ENCODE assay signal across 1 cellular context in the genomic region with DNA sequence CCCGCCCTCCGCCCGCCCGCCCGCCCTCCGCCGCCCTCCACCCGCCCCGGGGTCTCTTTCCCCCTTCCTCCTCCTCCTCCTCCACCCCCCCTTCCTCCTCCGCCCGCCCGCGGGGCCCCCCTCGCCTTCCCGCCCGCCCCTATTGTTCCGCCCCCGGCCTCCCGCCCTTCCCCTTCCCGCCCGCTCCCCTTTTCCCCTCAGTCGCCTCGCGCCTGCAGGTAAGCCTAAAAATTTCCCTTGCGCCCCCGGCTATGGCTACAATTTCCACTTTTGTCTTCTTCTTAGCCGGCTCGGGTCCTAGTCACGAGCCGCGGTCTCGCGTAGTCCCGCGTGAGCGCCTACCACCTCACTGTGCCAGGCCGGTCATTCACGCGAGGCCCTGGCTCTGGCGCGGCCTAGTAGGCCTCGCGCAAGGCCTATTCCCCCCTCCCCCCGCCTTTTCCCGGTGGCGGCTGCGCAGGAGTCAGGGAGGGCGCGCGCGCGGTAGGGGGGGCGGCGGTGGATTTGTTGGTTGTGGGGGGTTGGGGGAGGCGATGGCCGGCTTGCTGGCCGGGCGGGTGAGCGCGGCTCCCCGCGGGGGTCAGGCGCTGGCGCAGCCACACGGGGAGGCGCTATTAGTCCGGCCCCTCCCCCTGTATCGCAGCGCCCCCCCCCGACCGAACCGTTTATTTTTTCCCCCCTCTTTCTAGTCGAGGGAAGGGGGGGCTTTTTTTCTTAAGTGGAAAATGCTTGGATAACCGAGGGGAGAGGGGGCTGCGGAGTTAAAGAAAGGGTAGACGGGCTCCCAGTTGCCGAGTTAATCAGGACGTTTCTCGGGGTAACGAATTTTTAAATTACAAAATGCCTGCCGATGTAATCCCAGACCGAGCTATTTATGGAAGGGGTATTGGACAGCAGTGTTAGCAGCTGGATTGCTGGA.
TF ChIP-seq lines count a peak whose summit lies in the region.

No MANE protein-coding gene starts in this region.

TF ChIP-seq in HepG2, 621 proteins besides CTCF, POLR2A, EP300 and RAD21 (continued from another document and continues in another):
- TF ChIP-seq, protein P1, sequence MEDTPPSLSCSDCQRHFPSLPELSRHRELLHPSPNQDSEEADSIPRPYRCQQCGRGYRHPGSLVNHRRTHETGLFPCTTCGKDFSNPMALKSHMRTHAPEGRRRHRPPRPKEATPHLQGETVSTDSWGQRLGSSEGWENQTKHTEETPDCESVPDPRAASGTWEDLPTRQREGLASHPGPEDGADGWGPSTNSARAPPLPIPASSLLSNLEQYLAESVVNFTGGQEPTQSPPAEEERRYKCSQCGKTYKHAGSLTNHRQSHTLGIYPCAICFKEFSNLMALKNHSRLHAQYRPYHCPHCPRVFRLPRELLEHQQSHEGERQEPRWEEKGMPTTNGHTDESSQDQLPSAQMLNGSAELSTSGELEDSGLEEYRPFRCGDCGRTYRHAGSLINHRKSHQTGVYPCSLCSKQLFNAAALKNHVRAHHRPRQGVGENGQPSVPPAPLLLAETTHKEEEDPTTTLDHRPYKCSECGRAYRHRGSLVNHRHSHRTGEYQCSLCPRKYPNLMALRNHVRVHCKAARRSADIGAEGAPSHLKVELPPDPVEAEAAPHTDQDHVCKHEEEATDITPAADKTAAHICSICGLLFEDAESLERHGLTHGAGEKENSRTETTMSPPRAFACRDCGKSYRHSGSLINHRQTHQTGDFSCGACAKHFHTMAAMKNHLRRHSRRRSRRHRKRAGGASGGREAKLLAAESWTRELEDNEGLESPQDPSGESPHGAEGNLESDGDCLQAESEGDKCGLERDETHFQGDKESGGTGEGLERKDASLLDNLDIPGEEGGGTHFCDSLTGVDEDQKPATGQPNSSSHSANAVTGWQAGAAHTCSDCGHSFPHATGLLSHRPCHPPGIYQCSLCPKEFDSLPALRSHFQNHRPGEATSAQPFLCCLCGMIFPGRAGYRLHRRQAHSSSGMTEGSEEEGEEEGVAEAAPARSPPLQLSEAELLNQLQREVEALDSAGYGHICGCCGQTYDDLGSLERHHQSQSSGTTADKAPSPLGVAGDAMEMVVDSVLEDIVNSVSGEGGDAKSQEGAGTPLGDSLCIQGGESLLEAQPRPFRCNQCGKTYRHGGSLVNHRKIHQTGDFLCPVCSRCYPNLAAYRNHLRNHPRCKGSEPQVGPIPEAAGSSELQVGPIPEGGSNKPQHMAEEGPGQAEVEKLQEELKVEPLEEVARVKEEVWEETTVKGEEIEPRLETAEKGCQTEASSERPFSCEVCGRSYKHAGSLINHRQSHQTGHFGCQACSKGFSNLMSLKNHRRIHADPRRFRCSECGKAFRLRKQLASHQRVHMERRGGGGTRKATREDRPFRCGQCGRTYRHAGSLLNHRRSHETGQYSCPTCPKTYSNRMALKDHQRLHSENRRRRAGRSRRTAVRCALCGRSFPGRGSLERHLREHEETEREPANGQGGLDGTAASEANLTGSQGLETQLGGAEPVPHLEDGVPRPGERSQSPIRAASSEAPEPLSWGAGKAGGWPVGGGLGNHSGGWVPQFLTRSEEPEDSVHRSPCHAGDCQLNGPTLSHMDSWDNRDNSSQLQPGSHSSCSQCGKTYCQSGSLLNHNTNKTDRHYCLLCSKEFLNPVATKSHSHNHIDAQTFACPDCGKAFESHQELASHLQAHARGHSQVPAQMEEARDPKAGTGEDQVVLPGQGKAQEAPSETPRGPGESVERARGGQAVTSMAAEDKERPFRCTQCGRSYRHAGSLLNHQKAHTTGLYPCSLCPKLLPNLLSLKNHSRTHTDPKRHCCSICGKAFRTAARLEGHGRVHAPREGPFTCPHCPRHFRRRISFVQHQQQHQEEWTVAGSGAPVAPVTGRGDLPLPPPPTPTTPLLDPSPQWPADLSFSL (CRISPR knock-in tag; IDR thresholded peaks at IDR 0.05): no peak
- TF ChIP-seq BHLHE40 (IDR thresholded peaks at IDR 0.05; ENCODE audit: low read length): no peak
- TF ChIP-seq CENPX (CRISPR knock-in tag; IDR thresholded peaks at IDR 0.05): no peak
- TF ChIP-seq ZNF234 (CRISPR knock-in tag; conservative IDR thresholded peaks at IDR 0.05): no peak
- no peak for TF ChIP-seq PCBP1 (IDR thresholded peaks at IDR 0.05; ENCODE audit: borderline replicate concordance, low read depth, low read length)
- TF ChIP-seq CREB1 (IDR thresholded peaks at IDR 0.05): 0 out of 2 replicates have a peak, but pooled peaks have one; percentile 2
- no peak for TF ChIP-seq CREB1 (CRISPR knock-in tag; IDR thresholded peaks at IDR 0.05)
- no peak for TF ChIP-seq MATR3 (CRISPR knock-in tag; IDR thresholded peaks at IDR 0.05)
- TF ChIP-seq, protein P2, sequence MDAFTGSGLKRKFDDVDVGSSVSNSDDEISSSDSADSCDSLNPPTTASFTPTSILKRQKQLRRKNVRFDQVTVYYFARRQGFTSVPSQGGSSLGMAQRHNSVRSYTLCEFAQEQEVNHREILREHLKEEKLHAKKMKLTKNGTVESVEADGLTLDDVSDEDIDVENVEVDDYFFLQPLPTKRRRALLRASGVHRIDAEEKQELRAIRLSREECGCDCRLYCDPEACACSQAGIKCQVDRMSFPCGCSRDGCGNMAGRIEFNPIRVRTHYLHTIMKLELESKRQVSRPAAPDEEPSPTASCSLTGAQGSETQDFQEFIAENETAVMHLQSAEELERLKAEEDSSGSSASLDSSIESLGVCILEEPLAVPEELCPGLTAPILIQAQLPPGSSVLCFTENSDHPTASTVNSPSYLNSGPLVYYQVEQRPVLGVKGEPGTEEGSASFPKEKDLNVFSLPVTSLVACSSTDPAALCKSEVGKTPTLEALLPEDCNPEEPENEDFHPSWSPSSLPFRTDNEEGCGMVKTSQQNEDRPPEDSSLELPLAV (CRISPR knock-in tag; conservative IDR thresholded peaks at IDR 0.05; ENCODE audit: low read depth): no peak
- TF ChIP-seq, protein P3, sequence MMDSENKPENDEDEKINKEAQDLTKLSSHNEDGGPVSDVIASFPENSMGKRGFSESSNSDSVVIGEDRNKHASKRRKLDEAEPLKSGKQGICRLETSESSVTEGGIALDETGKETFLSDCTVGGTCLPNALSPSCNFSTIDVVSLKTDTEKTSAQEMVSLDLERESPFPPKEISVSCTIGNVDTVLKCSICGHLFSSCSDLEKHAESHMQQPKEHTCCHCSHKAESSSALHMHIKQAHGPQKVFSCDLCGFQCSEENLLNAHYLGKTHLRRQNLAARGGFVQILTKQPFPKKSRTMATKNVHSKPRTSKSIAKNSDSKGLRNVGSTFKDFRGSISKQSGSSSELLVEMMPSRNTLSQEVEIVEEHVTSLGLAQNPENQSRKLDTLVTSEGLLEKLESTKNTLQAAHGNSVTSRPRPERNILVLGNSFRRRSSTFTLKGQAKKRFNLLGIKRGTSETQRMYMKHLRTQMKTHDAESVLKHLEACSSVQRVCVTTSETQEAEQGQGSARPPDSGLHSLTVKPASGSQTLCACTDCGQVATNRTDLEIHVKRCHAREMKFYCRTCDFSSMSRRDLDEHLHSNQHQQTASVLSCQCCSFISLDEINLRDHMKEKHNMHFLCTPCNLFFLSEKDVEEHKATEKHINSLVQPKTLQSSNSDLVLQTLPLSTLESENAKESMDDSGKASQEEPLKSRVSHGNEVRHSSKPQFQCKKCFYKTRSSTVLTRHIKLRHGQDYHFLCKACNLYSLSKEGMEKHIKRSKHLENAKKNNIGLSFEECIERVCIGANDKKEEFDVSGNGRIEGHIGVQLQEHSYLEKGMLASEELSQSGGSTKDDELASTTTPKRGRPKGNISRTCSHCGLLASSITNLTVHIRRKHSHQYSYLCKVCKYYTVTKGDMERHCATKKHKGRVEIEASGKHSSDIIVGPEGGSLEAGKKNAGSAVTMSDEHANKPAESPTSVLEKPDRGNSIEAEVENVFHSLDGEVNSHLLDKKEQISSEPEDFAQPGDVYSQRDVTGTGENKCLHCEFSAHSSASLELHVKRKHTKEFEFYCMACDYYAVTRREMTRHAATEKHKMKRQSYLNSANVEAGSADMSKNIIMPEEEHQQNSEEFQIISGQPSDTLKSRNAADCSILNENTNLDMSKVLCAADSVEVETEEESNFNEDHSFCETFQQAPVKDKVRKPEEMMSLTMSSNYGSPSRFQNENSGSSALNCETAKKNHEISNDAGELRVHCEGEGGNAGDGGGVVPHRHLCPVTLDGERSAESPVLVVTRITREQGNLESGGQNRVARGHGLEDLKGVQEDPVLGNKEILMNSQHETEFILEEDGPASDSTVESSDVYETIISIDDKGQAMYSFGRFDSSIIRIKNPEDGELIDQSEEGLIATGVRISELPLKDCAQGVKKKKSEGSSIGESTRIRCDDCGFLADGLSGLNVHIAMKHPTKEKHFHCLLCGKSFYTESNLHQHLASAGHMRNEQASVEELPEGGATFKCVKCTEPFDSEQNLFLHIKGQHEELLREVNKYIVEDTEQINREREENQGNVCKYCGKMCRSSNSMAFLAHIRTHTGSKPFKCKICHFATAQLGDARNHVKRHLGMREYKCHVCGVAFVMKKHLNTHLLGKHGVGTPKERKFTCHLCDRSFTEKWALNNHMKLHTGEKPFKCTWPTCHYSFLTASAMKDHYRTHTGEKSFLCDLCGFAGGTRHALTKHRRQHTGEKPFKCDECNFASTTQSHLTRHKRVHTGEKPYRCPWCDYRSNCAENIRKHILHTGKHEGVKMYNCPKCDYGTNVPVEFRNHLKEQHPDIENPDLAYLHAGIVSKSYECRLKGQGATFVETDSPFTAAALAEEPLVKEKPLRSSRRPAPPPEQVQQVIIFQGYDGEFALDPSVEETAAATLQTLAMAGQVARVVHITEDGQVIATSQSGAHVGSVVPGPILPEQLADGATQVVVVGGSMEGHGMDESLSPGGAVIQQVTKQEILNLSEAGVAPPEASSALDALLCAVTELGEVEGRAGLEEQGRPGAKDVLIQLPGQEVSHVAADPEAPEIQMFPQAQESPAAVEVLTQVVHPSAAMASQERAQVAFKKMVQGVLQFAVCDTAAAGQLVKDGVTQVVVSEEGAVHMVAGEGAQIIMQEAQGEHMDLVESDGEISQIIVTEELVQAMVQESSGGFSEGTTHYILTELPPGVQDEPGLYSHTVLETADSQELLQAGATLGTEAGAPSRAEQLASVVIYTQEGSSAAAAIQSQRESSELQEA (CRISPR knock-in tag; IDR thresholded peaks at IDR 0.05; ENCODE audit: not compliant biosample characterization): no peak
- TF ChIP-seq, protein P4, sequence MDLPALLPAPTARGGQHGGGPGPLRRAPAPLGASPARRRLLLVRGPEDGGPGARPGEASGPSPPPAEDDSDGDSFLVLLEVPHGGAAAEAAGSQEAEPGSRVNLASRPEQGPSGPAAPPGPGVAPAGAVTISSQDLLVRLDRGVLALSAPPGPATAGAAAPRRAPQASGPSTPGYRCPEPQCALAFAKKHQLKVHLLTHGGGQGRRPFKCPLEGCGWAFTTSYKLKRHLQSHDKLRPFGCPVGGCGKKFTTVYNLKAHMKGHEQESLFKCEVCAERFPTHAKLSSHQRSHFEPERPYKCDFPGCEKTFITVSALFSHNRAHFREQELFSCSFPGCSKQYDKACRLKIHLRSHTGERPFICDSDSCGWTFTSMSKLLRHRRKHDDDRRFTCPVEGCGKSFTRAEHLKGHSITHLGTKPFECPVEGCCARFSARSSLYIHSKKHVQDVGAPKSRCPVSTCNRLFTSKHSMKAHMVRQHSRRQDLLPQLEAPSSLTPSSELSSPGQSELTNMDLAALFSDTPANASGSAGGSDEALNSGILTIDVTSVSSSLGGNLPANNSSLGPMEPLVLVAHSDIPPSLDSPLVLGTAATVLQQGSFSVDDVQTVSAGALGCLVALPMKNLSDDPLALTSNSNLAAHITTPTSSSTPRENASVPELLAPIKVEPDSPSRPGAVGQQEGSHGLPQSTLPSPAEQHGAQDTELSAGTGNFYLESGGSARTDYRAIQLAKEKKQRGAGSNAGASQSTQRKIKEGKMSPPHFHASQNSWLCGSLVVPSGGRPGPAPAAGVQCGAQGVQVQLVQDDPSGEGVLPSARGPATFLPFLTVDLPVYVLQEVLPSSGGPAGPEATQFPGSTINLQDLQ (CRISPR knock-in tag; IDR thresholded peaks at IDR 0.05): no peak
- peak; percentile 39; the same call in 1 of the 2 replicates for TF ChIP-seq ZNF329 (CRISPR knock-in tag; IDR thresholded peaks at IDR 0.05; ENCODE audit: low read depth)
- TF ChIP-seq SP1 (IDR thresholded peaks at IDR 0.05): no peak
- TF ChIP-seq SP1 (CRISPR knock-in tag; IDR thresholded peaks at IDR 0.05): peak; percentile 67; the same call in 1 of the 2 replicates
- no peak for TF ChIP-seq CENPT (CRISPR knock-in tag; IDR thresholded peaks at IDR 0.05; ENCODE audit: low read depth)
- TF ChIP-seq YEATS2 (CRISPR knock-in tag; IDR thresholded peaks at IDR 0.05; ENCODE audit: borderline replicate concordance): peak; percentile 75; the same call in 1 of the 2 replicates
- TF ChIP-seq ZNF598 (CRISPR knock-in tag; IDR thresholded peaks at IDR 0.05; ENCODE audit: borderline replicate concordance): 0 out of 2 replicates have a peak, but pooled peaks have one; percentile 6
- no peak for TF ChIP-seq HOXA7 (CRISPR knock-in tag; IDR thresholded peaks at IDR 0.05)
- no peak for TF ChIP-seq MED8 (CRISPR knock-in tag; IDR thresholded peaks at IDR 0.05; ENCODE audit: insufficient replicate concordance)
- no peak for TF ChIP-seq CBX1 (IDR thresholded peaks at IDR 0.05; ENCODE audit: low read depth)
- TF ChIP-seq SMYD3 (CRISPR knock-in tag; IDR thresholded peaks at IDR 0.05): no peak
- TF ChIP-seq, protein P5, sequence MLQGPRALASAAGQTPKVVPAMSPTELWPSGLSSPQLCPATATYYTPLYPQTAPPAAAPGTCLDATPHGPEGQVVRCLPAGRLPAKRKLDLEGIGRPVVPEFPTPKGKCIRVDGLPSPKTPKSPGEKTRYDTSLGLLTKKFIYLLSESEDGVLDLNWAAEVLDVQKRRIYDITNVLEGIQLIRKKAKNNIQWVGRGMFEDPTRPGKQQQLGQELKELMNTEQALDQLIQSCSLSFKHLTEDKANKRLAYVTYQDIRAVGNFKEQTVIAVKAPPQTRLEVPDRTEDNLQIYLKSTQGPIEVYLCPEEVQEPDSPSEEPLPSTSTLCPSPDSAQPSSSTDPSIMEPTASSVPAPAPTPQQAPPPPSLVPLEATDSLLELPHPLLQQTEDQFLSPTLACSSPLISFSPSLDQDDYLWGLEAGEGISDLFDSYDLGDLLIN (CRISPR knock-in tag; IDR thresholded peaks at IDR 0.05; ENCODE audit: borderline replicate concordance): peak; percentile 62; the same call in 1 of the 2 replicates
- no peak for TF ChIP-seq ZNF326 (CRISPR knock-in tag; IDR thresholded peaks at IDR 0.05; ENCODE audit: borderline replicate concordance)
- TF ChIP-seq CBX2 (IDR thresholded peaks at IDR 0.05; ENCODE audit: low read depth, low read length): no peak
- no peak for TF ChIP-seq CBX2 (CRISPR knock-in tag; IDR thresholded peaks at IDR 0.05; ENCODE audit: low read depth)
- TF ChIP-seq ZFP90 (CRISPR knock-in tag; IDR thresholded peaks at IDR 0.05; ENCODE audit: borderline replicate concordance): no peak
- TF ChIP-seq, protein P6, sequence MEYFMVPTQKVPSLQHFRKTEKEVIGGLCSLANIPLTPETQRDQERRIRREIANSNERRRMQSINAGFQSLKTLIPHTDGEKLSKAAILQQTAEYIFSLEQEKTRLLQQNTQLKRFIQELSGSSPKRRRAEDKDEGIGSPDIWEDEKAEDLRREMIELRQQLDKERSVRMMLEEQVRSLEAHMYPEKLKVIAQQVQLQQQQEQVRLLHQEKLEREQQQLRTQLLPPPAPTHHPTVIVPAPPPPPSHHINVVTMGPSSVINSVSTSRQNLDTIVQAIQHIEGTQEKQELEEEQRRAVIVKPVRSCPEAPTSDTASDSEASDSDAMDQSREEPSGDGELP (IDR thresholded peaks at IDR 0.05; ENCODE audit: borderline replicate concordance, low read depth): no peak
- peak; percentile 52; the same call in 1 of the 2 replicates for TF ChIP-seq NKX3-1 (CRISPR knock-in tag; IDR thresholded peaks at IDR 0.05)
- peak; percentile 42; the same call in 1 of the 2 replicates for TF ChIP-seq TMF1 (CRISPR knock-in tag; IDR thresholded peaks at IDR 0.05; ENCODE audit: low read depth)
- TF ChIP-seq GATA4 (IDR thresholded peaks at IDR 0.05; ENCODE audit: borderline replicate concordance, low read depth): no peak
- TF ChIP-seq ZNF572 (CRISPR knock-in tag; IDR thresholded peaks at IDR 0.05): no peak
- no peak for TF ChIP-seq NR2F6 (IDR thresholded peaks at IDR 0.05)
- TF ChIP-seq NR2F6 (CRISPR knock-in tag; IDR thresholded peaks at IDR 0.05): no peak
- TF ChIP-seq CAMTA2 (CRISPR knock-in tag; IDR thresholded peaks at IDR 0.05; ENCODE audit: borderline replicate concordance): no peak
- no peak for TF ChIP-seq ZNF292 (CRISPR knock-in tag; IDR thresholded peaks at IDR 0.05; ENCODE audit: borderline replicate concordance, low read depth)
- no peak for TF ChIP-seq ELF3 (CRISPR knock-in tag; IDR thresholded peaks at IDR 0.05)
